23 cellular contexts compared by ENCODE assay signal in the genomic region with DNA sequence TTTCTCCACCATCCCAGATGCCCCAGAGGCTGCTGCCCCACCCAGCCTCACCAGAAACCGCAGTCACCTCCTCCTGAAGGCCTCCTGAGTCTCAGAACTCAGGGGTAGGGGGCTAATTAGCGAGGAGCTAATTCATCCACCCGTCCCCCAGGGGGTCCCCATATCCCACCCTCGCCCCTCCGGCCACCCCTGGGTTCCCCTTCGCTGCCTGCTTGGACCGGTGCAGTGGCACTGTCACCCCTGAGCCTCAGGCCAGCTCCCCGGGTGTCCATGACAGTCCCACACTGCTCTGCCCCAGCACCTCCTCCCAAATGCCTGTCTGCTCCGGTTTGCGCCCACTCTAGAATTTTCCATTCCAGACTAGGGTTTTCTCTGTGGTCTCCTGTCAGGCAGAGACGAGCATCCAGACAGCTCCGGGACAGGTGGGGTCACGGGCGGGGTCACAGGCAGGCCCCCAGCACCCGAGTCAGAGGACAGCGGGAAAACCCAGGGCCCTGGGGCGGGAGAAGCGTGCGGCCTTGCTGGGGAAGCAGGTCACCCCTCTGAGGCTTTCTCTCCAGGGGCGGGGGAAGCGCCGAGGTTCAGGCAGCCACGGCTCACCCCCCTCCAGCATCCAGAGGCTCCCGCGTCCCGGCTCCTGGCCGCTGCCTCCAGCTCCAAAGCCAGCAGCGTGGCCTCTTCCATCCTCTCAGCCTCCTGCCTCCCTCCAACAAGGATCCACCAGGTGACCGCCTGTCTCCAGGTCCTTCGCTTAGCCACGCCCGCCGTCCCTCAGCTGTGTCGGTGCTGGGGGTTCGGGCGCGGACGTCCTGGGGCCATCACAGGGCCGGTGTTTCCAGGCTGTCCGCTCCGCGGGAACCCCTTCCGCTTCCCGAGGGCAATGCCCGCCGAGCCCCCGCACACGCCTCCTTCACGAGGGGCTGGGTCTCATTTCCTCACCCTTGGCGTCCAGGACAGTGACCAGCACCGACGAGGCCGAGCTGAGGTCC. TPM values are rescaled to one million over a fixed set of nuclear protein-coding genes. Genes with fewer than 3 reads are reported as not detected.
A peak's percentile ranks its signal among the peaks of the same experiment; 100 is the strongest.
DNase-seq lines count a peak whose midpoint lies in the region; ATAC-seq, FAIRE-seq and TF ChIP-seq lines count a peak whose summit lies in the region.
"Had no signal": no experiment of that assay in that cellular context is flagged by ENCODE, and none has a peak within 500 bp of the region (broad histone marks: within the 10 kb centered on the region; RNA-seq: fewer than 3 reads in every experiment).

No MANE protein-coding gene starts in this region.

- no peak overlapping the region for H3K9ac ChIP-seq in HepG2 (ENCODE audit: insufficient read depth, low read depth, low read length)

- no peak for TF ChIP-seq CTCF in left ventricle myocardium inferior (IDR thresholded peaks at IDR 0.05; ENCODE audit: borderline replicate concordance)
- TF ChIP-seq CTCF in HepG2 (CRISPR knock-in tag; IDR thresholded peaks at IDR 0.05): no peak
- no peak for TF ChIP-seq CTCF in upper lobe of right lung (IDR thresholded peaks at IDR 0.05)

- H3K27ac ChIP-seq in left ventricle myocardium inferior (replicated peaks): no peak overlapping the region
- peak overlapping the region; percentile 99 for H3K27ac ChIP-seq in SJCRH30
- no peak overlapping the region for H3K27ac ChIP-seq in HepG2 (ENCODE audit: extremely low read length, insufficient read depth, low read length)
- no peak overlapping the region for H3K27ac ChIP-seq in upper lobe of right lung
- H3K27ac ChIP-seq: esophagus muscularis mucosa, left lung, RWPE1, uterus had no signal

- POLR2A ChIA-PET in HepG2 (lab: Yijun Ruan, JAX): interaction anchor here (1.5 kb wide), 1 partner anchor 20 kb away, joined by 3 read pairs; no protein-coding TSS in a partner anchor

- no peaks in the 10 kb centered on the region for H3K9me3 ChIP-seq in left ventricle myocardium inferior (replicated peaks)
- H3K9me3 ChIP-seq in SJCRH30 (replicated peaks): no peaks in the 10 kb centered on the region
- no peaks in the 10 kb centered on the region for H3K9me3 ChIP-seq in HepG2 (ENCODE audit: low read length)
- H3K9me3 ChIP-seq in upper lobe of right lung: no peaks in the 10 kb centered on the region
- H3K9me3 ChIP-seq: esophagus muscularis mucosa, left lung, uterus had no signal

- no peaks in the 10 kb centered on the region for H3K79me2 ChIP-seq in HepG2 (ENCODE audit: insufficient read depth, low read length)

- no peak for DNase-seq in left ventricle myocardium inferior
- no peak for DNase-seq in Right ventricle myocardium inferior (ENCODE audit: missing footprints)
- DNase-seq in SJCRH30: peak; percentile 45 to 53
- no peak for DNase-seq in HepG2 (ENCODE audit: low spot score)
- DNase-seq in upper lobe of right lung: peak; percentile 63
- DNase-seq in cerebellar cortex (ENCODE audit: low spot score): no peak
- DNase-seq in SW 1271 (lab: John Stamatoyannopoulos, UW): no peak
- no peak for DNase-seq in DMS153 treated with DMSO at 0.1 percent for 48 hours (lab: John Stamatoyannopoulos, UW; ENCODE audit: unreplicated experiment)
- DNase-seq: effector CD8-positive, alpha-beta T cell; left lung; NCI-H1105; NCI-H524 treated with DMSO at 0.1 percent for 48 hours; uterus had no signal

- peak overlapping the region; percentile 95; the same call in 1 of the 2 replicates for H3K4me2 ChIP-seq in HepG2 (ENCODE audit: low read depth, low read length)
- H3K4me2 ChIP-seq: smooth muscle cell had no signal

- no peak for TF ChIP-seq RAD21 in HepG2 (CRISPR knock-in tag; IDR thresholded peaks at IDR 0.05)

- no peaks in the 10 kb centered on the region for H3K36me3 ChIP-seq in left ventricle myocardium inferior
- H3K36me3 ChIP-seq in SJCRH30: peaks cover 3% of the 10 kb centered on the region
- no peaks in the 10 kb centered on the region for H3K36me3 ChIP-seq in HepG2 (replicated peaks in 1 of 2; ENCODE audit: control insufficient read depth in 1 of 2, insufficient read depth in 2 of 2, low read length in 2 of 2)
- no peaks in the 10 kb centered on the region for H3K36me3 ChIP-seq in upper lobe of right lung
- H3K36me3 ChIP-seq: esophagus muscularis mucosa, left lung, uterus had no signal

- BruUV-seq in HepG2 (replicated peaks; lab: Mats Ljungman, UMichigan): no TSS peak

- intact Hi-C loops in left ventricle myocardium inferior (cut with micrococcal nuclease) (no loop called here), Right ventricle myocardium inferior (cut with DNase I) (loop anchor here (5.0 to 10.0 kb wide), 2 partner anchors 45 to 277 kb away; a partner anchor contains a TSS), HepG2 (cut with micrococcal nuclease; ENCODE audit: unreplicated experiment) (no loop called here), upper lobe of right lung (cut with DNase I) (no loop called here)

- no peak for FAIRE-seq in HepG2 (lab: Jason Lieb, UNC)
- FAIRE-seq: GM12891 had no signal

- TF ChIP-seq POLR2A in HepG2 (IDR thresholded peaks at IDR 0.05; ENCODE audit: insufficient read depth in 1 of 2, low read depth in 2 of 2, low read length in 2 of 2): no peak

- no peak overlapping the region for H2AFZ ChIP-seq in HepG2 (ENCODE audit: low read length)

- peaks cover 11% of the 10 kb centered on the region for H3K4me1 ChIP-seq in left ventricle myocardium inferior
- peaks cover 44% of the 10 kb centered on the region for H3K4me1 ChIP-seq in SJCRH30
- H3K4me1 ChIP-seq in HepG2 (ENCODE audit: insufficient read depth, low read length): peaks cover 37% of the 10 kb centered on the region
- no peaks in the 10 kb centered on the region for H3K4me1 ChIP-seq in upper lobe of right lung
- H3K4me1 ChIP-seq: left lung, uterus had no signal

- H3K4me3 ChIP-seq in left ventricle myocardium inferior (peak overlapping the region; percentile 24), SJCRH30 (peak overlapping the region; percentile 40), HepG2 (replicated peaks in 1 of 3; ENCODE audit: insufficient read depth in 1 of 3, low read depth in 2 of 3, low read length in 3 of 3) (no peak overlapping the region; a peak in 1 of 6 replicates), upper lobe of right lung (no peak overlapping the region)
- H3K4me3 ChIP-seq: esophagus muscularis mucosa, left lung, smooth muscle cell, uterus had no signal

- H3K27me3 ChIP-seq in left ventricle myocardium inferior (ENCODE audit: low read depth) (no peaks in the 10 kb centered on the region), SJCRH30 (no peaks in the 10 kb centered on the region), HepG2 (ENCODE audit: control insufficient read depth in 1 of 2, insufficient read depth in 2 of 2, low read length in 2 of 2) (peaks cover 10 to 39% of the 10 kb centered on the region in 2 experiments), upper lobe of right lung (no peaks in the 10 kb centered on the region)
- H3K27me3 ChIP-seq: uterus had no signal

- CTCF ChIA-PET in HepG2 (lab: Yijun Ruan, JAX; ENCODE audit: low intra/inter-chr PET ratio, low total read pairs): no interaction called here

- in situ Hi-C loops in HepG2 (cut with HindIII; ENCODE audit: extremely low pct_ligation_motif_present, low pct_unique_long_range_greater_than_20kb): no loop called here

- ATAC-seq in Right ventricle myocardium inferior (no peak), HepG2 (no peak), upper lobe of right lung (no peak)

- no peaks in the 10 kb centered on the region for H4K20me1 ChIP-seq in HepG2 (ENCODE audit: insufficient read depth, low read length)

- no peak for TF ChIP-seq EP300 in HepG2 (IDR thresholded peaks at IDR 0.05; ENCODE audit: low read depth in 2 of 2, low read length in 2 of 2)
- TF ChIP-seq EP300 in HepG2 (CRISPR knock-in tag; IDR thresholded peaks at IDR 0.05; ENCODE audit: borderline replicate concordance): no peak

- 72% methylated on average over 33 of the region's 53 CpGs for WGBS in HepG2 (ENCODE audit: low lambda C conversion rate)

RNA-seq across cellular contexts. Expression of a gene that starts 3.1 kb away (rescaled TPM):
- total RNA-seq in left ventricle myocardium inferior (not detected), Right ventricle myocardium inferior (0.35 TPM), HepG2 (2016; rRNA removed; fragmentation: Illumina TruSeq; extraction: Trizol) (0.15 TPM in 1 of 2 replicates, not detected in the other), upper lobe of right lung (not detected)
- 111 and 114 TPM in 2 replicates for total RNA-seq in SJCRH30 (2014; rRNA removed; shearing (Covaris generic))
- total RNA-seq in HepG2 (2016; cell fraction: cytosol; rRNA removed; fragmentation: Illumina TruSeq; extraction: Trizol; ENCODE audit: low read depth): not detected in 2 replicates
- 0.13 TPM in 1 of 2 replicates, not detected in the other for total RNA-seq in HepG2 (2016; cell fraction: insoluble cytoplasmic fraction; rRNA removed; fragmentation: Illumina TruSeq; extraction: Trizol)
- not detected in 2 replicates for total RNA-seq in HepG2 (2016; cell fraction: membrane; rRNA removed; fragmentation: Illumina TruSeq; extraction: Trizol)
- not detected in 2 replicates for total RNA-seq in HepG2 (2016; cell fraction: nucleus; rRNA removed; fragmentation: Illumina TruSeq; extraction: Trizol)
- polyA plus RNA-seq in HepG2 (2011; rRNA removed): not detected in 2 replicates
- not detected in 2 replicates for polyA plus RNA-seq in HepG2 (2011; cell fraction: cytosol; rRNA removed)
- polyA plus RNA-seq in HepG2 (2011; cell fraction: nucleus; rRNA removed): not detected in 2 replicates
- polyA plus RNA-seq in HepG2 (2012): not detected in 2 replicates
- polyA plus RNA-seq in HepG2 (2016; cell fraction: cytosol; fragmentation: Illumina TruSeq; extraction: Trizol; ENCODE audit: low read depth): not detected in 2 replicates
- not detected in 2 replicates for polyA plus RNA-seq in HepG2 (2016; cell fraction: insoluble cytoplasmic fraction; fragmentation: Illumina TruSeq; extraction: Trizol; ENCODE audit: low read depth)
- not detected in 2 replicates for polyA plus RNA-seq in HepG2 (2016; cell fraction: membrane; fragmentation: Illumina TruSeq; extraction: Trizol; ENCODE audit: low read depth)
- not detected in 2 replicates for polyA plus RNA-seq in HepG2 (2016; cell fraction: nucleus; fragmentation: Illumina TruSeq; extraction: Trizol; ENCODE audit: insufficient read depth, low read depth)
- not detected in 2 replicates for polyA minus RNA-seq in HepG2 (2011; rRNA and poly(A)+ RNA removed; ENCODE audit: low replicate concordance)
- polyA minus RNA-seq in HepG2 (2011; cell fraction: cytosol; rRNA and poly(A)+ RNA removed): not detected in 2 replicates
- polyA minus RNA-seq in HepG2 (2011; cell fraction: nucleus; rRNA and poly(A)+ RNA removed): not detected in 2 replicates
- total RNA-seq: activated CD4-positive, alpha-beta T cell treated with anti-CD3 and anti-CD28 coated beads for 36 hours; cerebellum; esophagus muscularis mucosa; H4; HT1080; neural crest cell; pulmonary artery endothelial cell; smooth muscle cell; uterus had no signal
- polyA plus RNA-seq: smooth muscle cell had no signal

RNA-seq across cellular contexts. Expression of a gene that starts 7.2 kb away (rescaled TPM):
- total RNA-seq in left ventricle myocardium inferior: 13.6 TPM
- 11.3 TPM for total RNA-seq in Right ventricle myocardium inferior
- total RNA-seq in SJCRH30 (2014; rRNA removed; shearing (Covaris generic)): 20.1 and 22.5 TPM in 2 replicates
- 29.6 and 29.9 TPM in 2 replicates for total RNA-seq in HepG2 (2016; rRNA removed; fragmentation: Illumina TruSeq; extraction: Trizol)
- 22.0 and 23.6 TPM in 2 replicates for total RNA-seq in HepG2 (2016; cell fraction: cytosol; rRNA removed; fragmentation: Illumina TruSeq; extraction: Trizol; ENCODE audit: low read depth)
- 27.3 and 30.2 TPM in 2 replicates for total RNA-seq in HepG2 (2016; cell fraction: insoluble cytoplasmic fraction; rRNA removed; fragmentation: Illumina TruSeq; extraction: Trizol)
- total RNA-seq in HepG2 (2016; cell fraction: membrane; rRNA removed; fragmentation: Illumina TruSeq; extraction: Trizol): 24.5 and 33.2 TPM in 2 replicates
- 11.7 and 14.7 TPM in 2 replicates for total RNA-seq in HepG2 (2016; cell fraction: nucleus; rRNA removed; fragmentation: Illumina TruSeq; extraction: Trizol)
- 17.6 and 19.2 TPM in 2 replicates for polyA plus RNA-seq in HepG2 (2011; rRNA removed)
- 21.5 and 24.4 TPM in 2 replicates for polyA plus RNA-seq in HepG2 (2011; cell fraction: cytosol; rRNA removed)
- polyA plus RNA-seq in HepG2 (2011; cell fraction: nucleus; rRNA removed): 9.1 and 10.9 TPM in 2 replicates
- 8.9 and 10.5 TPM in 2 replicates for polyA plus RNA-seq in HepG2 (2012)
- polyA plus RNA-seq in HepG2 (2016; cell fraction: cytosol; fragmentation: Illumina TruSeq; extraction: Trizol; ENCODE audit: low read depth): 13.9 and 22.1 TPM in 2 replicates
- 19.8 and 20.7 TPM in 2 replicates for polyA plus RNA-seq in HepG2 (2016; cell fraction: insoluble cytoplasmic fraction; fragmentation: Illumina TruSeq; extraction: Trizol; ENCODE audit: low read depth)
- 17.4 and 20.9 TPM in 2 replicates for polyA plus RNA-seq in HepG2 (2016; cell fraction: membrane; fragmentation: Illumina TruSeq; extraction: Trizol; ENCODE audit: low read depth)
- polyA plus RNA-seq in HepG2 (2016; cell fraction: nucleus; fragmentation: Illumina TruSeq; extraction: Trizol; ENCODE audit: insufficient read depth, low read depth): 20.4 and 23.0 TPM in 2 replicates
- 10.9 and 14.0 TPM in 2 replicates for polyA minus RNA-seq in HepG2 (2011; rRNA and poly(A)+ RNA removed; ENCODE audit: low replicate concordance)
- 5.3 and 5.4 TPM in 2 replicates for polyA minus RNA-seq in HepG2 (2011; cell fraction: cytosol; rRNA and poly(A)+ RNA removed)
- polyA minus RNA-seq in HepG2 (2011; cell fraction: nucleus; rRNA and poly(A)+ RNA removed): 6.5 and 7.5 TPM in 2 replicates
- 9.1 TPM for total RNA-seq in upper lobe of right lung

RNA-seq across cellular contexts. Expression of a gene that starts 13.3 kb away (rescaled TPM):
- total RNA-seq in left ventricle myocardium inferior (13.4 TPM), Right ventricle myocardium inferior (11.3 TPM), HepG2 (2016; rRNA removed; fragmentation: Illumina TruSeq; extraction: Trizol) (11.0 and 17.6 TPM in 2 replicates), upper lobe of right lung (19.9 TPM)
- 8.7 and 9.8 TPM in 2 replicates for total RNA-seq in SJCRH30 (2014; rRNA removed; shearing (Covaris generic))
- total RNA-seq in HepG2 (2016; cell fraction: cytosol; rRNA removed; fragmentation: Illumina TruSeq; extraction: Trizol; ENCODE audit: low read depth): 5.5 and 6.6 TPM in 2 replicates
- total RNA-seq in HepG2 (2016; cell fraction: insoluble cytoplasmic fraction; rRNA removed; fragmentation: Illumina TruSeq; extraction: Trizol): 10.1 and 16.6 TPM in 2 replicates
- total RNA-seq in HepG2 (2016; cell fraction: membrane; rRNA removed; fragmentation: Illumina TruSeq; extraction: Trizol): 9.9 and 10.4 TPM in 2 replicates
- total RNA-seq in HepG2 (2016; cell fraction: nucleus; rRNA removed; fragmentation: Illumina TruSeq; extraction: Trizol): 12.2 and 16.5 TPM in 2 replicates
- 10.4 and 13.4 TPM in 2 replicates for polyA plus RNA-seq in HepG2 (2011; rRNA removed)
- 3.3 and 4.7 TPM in 2 replicates for polyA plus RNA-seq in HepG2 (2011; cell fraction: cytosol; rRNA removed)
- polyA plus RNA-seq in HepG2 (2011; cell fraction: nucleus; rRNA removed): 75.3 and 105 TPM in 2 replicates
- polyA plus RNA-seq in HepG2 (2012): 7.2 and 11.6 TPM in 2 replicates
- 2.4 and 4.0 TPM in 2 replicates for polyA plus RNA-seq in HepG2 (2016; cell fraction: cytosol; fragmentation: Illumina TruSeq; extraction: Trizol; ENCODE audit: low read depth)
- polyA plus RNA-seq in HepG2 (2016; cell fraction: insoluble cytoplasmic fraction; fragmentation: Illumina TruSeq; extraction: Trizol; ENCODE audit: low read depth): 11.7 and 13.2 TPM in 2 replicates
- 4.2 and 6.8 TPM in 2 replicates for polyA plus RNA-seq in HepG2 (2016; cell fraction: membrane; fragmentation: Illumina TruSeq; extraction: Trizol; ENCODE audit: low read depth)
- polyA plus RNA-seq in HepG2 (2016; cell fraction: nucleus; fragmentation: Illumina TruSeq; extraction: Trizol; ENCODE audit: insufficient read depth, low read depth): 48.5 and 55.0 TPM in 2 replicates
- 14.8 and 18.0 TPM in 2 replicates for polyA minus RNA-seq in HepG2 (2011; rRNA and poly(A)+ RNA removed; ENCODE audit: low replicate concordance)
- 7.9 and 12.6 TPM in 2 replicates for polyA minus RNA-seq in HepG2 (2011; cell fraction: cytosol; rRNA and poly(A)+ RNA removed)
- polyA minus RNA-seq in HepG2 (2011; cell fraction: nucleus; rRNA and poly(A)+ RNA removed): 9.3 and 22.1 TPM in 2 replicates

RNA-seq across cellular contexts. Expression of a gene that starts 16.6 kb away (rescaled TPM):
- total RNA-seq in left ventricle myocardium inferior (1.3 TPM), Right ventricle myocardium inferior (1.7 TPM), HepG2 (2016; rRNA removed; fragmentation: Illumina TruSeq; extraction: Trizol) (1.5 and 1.8 TPM in 2 replicates), upper lobe of right lung (4.1 TPM)
- 0.33 and 0.71 TPM in 2 replicates for total RNA-seq in SJCRH30 (2014; rRNA removed; shearing (Covaris generic))
- total RNA-seq in HepG2 (2016; cell fraction: cytosol; rRNA removed; fragmentation: Illumina TruSeq; extraction: Trizol; ENCODE audit: low read depth): 0.61 and 0.79 TPM in 2 replicates
- total RNA-seq in HepG2 (2016; cell fraction: insoluble cytoplasmic fraction; rRNA removed; fragmentation: Illumina TruSeq; extraction: Trizol): 1.4 and 1.7 TPM in 2 replicates
- total RNA-seq in HepG2 (2016; cell fraction: membrane; rRNA removed; fragmentation: Illumina TruSeq; extraction: Trizol): 0.83 and 1.1 TPM in 2 replicates
- 0.31 TPM in 1 of 2 replicates, not detected in the other for total RNA-seq in HepG2 (2016; cell fraction: nucleus; rRNA removed; fragmentation: Illumina TruSeq; extraction: Trizol)
- 0.84 and 0.92 TPM in 2 replicates for polyA plus RNA-seq in HepG2 (2011; rRNA removed)
- 0.24 and 0.56 TPM in 2 replicates for polyA plus RNA-seq in HepG2 (2011; cell fraction: cytosol; rRNA removed)
- polyA plus RNA-seq in HepG2 (2011; cell fraction: nucleus; rRNA removed): 2.1 and 2.4 TPM in 2 replicates
- polyA plus RNA-seq in HepG2 (2012): 0.48 and 1.2 TPM in 2 replicates
- polyA plus RNA-seq in HepG2 (2016; cell fraction: cytosol; fragmentation: Illumina TruSeq; extraction: Trizol; ENCODE audit: low read depth): 0.92 and 1.0 TPM in 2 replicates
- 0.65 and 1.6 TPM in 2 replicates for polyA plus RNA-seq in HepG2 (2016; cell fraction: insoluble cytoplasmic fraction; fragmentation: Illumina TruSeq; extraction: Trizol; ENCODE audit: low read depth)
- 0.45 and 0.71 TPM in 2 replicates for polyA plus RNA-seq in HepG2 (2016; cell fraction: membrane; fragmentation: Illumina TruSeq; extraction: Trizol; ENCODE audit: low read depth)
- polyA plus RNA-seq in HepG2 (2016; cell fraction: nucleus; fragmentation: Illumina TruSeq; extraction: Trizol; ENCODE audit: insufficient read depth, low read depth): 2.3 and 3.5 TPM in 2 replicates
- not detected in 2 replicates for polyA minus RNA-seq in HepG2 (2011; rRNA and poly(A)+ RNA removed; ENCODE audit: low replicate concordance)
- not detected in 2 replicates for polyA minus RNA-seq in HepG2 (2011; cell fraction: cytosol; rRNA and poly(A)+ RNA removed)
- polyA minus RNA-seq in HepG2 (2011; cell fraction: nucleus; rRNA and poly(A)+ RNA removed): 0.12 and 0.26 TPM in 2 replicates
- total RNA-seq: H4, smooth muscle cell had no signal

RNA-seq across cellular contexts. Expression of a gene that starts 47.1 kb away (rescaled TPM):
- 45.3 TPM for total RNA-seq in left ventricle myocardium inferior
- 49.5 TPM for total RNA-seq in Right ventricle myocardium inferior
- total RNA-seq in SJCRH30 (2014; rRNA removed; shearing (Covaris generic)): 32.2 and 33.8 TPM in 2 replicates
- total RNA-seq in HepG2 (2016; rRNA removed; fragmentation: Illumina TruSeq; extraction: Trizol): 9.8 and 25.1 TPM in 2 replicates
- 8.5 and 9.5 TPM in 2 replicates for total RNA-seq in HepG2 (2016; cell fraction: cytosol; rRNA removed; fragmentation: Illumina TruSeq; extraction: Trizol; ENCODE audit: low read depth)
- 6.2 and 24.1 TPM in 2 replicates for total RNA-seq in HepG2 (2016; cell fraction: insoluble cytoplasmic fraction; rRNA removed; fragmentation: Illumina TruSeq; extraction: Trizol)
- total RNA-seq in HepG2 (2016; cell fraction: membrane; rRNA removed; fragmentation: Illumina TruSeq; extraction: Trizol): 6.7 and 7.5 TPM in 2 replicates
- 22.9 and 27.4 TPM in 2 replicates for total RNA-seq in HepG2 (2016; cell fraction: nucleus; rRNA removed; fragmentation: Illumina TruSeq; extraction: Trizol)
- 24.6 and 33.6 TPM in 2 replicates for polyA plus RNA-seq in HepG2 (2011; rRNA removed)
- polyA plus RNA-seq in HepG2 (2011; cell fraction: cytosol; rRNA removed): 11.6 and 26.3 TPM in 2 replicates
- polyA plus RNA-seq in HepG2 (2011; cell fraction: nucleus; rRNA removed): 413 and 489 TPM in 2 replicates
- 30.8 and 56.7 TPM in 2 replicates for polyA plus RNA-seq in HepG2 (2012)
- 1.7 and 1.8 TPM in 2 replicates for polyA plus RNA-seq in HepG2 (2016; cell fraction: cytosol; fragmentation: Illumina TruSeq; extraction: Trizol; ENCODE audit: low read depth)
- polyA plus RNA-seq in HepG2 (2016; cell fraction: insoluble cytoplasmic fraction; fragmentation: Illumina TruSeq; extraction: Trizol; ENCODE audit: low read depth): 6.7 and 9.1 TPM in 2 replicates
- polyA plus RNA-seq in HepG2 (2016; cell fraction: membrane; fragmentation: Illumina TruSeq; extraction: Trizol; ENCODE audit: low read depth): 3.8 and 6.1 TPM in 2 replicates
- 78.0 and 79.0 TPM in 2 replicates for polyA plus RNA-seq in HepG2 (2016; cell fraction: nucleus; fragmentation: Illumina TruSeq; extraction: Trizol; ENCODE audit: insufficient read depth, low read depth)
- 47.8 and 83.3 TPM in 2 replicates for polyA minus RNA-seq in HepG2 (2011; rRNA and poly(A)+ RNA removed; ENCODE audit: low replicate concordance)
- 15.7 and 20.3 TPM in 2 replicates for polyA minus RNA-seq in HepG2 (2011; cell fraction: cytosol; rRNA and poly(A)+ RNA removed)
- polyA minus RNA-seq in HepG2 (2011; cell fraction: nucleus; rRNA and poly(A)+ RNA removed): 46.9 and 49.4 TPM in 2 replicates
- 138 TPM for total RNA-seq in upper lobe of right lung

Comparison
In these comparisons a context has a peak if more than half of its experiments do, and no peak if none do; other contexts are left out.
1. DNase-seq: peak in SJCRH30 (2 of 2) and upper lobe of right lung (single experiment); none in left ventricle myocardium inferior (single experiment), Right ventricle myocardium inferior (single experiment), HepG2 (single experiment), cerebellar cortex (single experiment), SW 1271 (0 of 2) and DMS153 treated with DMSO at 0.1 percent for 48 hours (single experiment).
2. H3K4me3 ChIP-seq: peak in left ventricle myocardium inferior (single experiment) and SJCRH30 (single experiment); none in HepG2 (0 of 3) and upper lobe of right lung (single experiment).
3. RNA of a gene that starts 3.1 kb away (total RNA-seq): 111 to 114 TPM in SJCRH30; 0.35 TPM in Right ventricle myocardium inferior (single experiment), not detected in upper lobe of right lung (single experiment), 0.13 to 0.15 TPM in HepG2 and not detected in left ventricle myocardium inferior (single experiment); every median in the first group is over 10 times any median in the second.